Comparison of ENCODE assay signal across 29 cellular contexts in genomic region chr2:1454346-1454745, GRCh38. TPM values are rescaled to one million over a fixed set of nuclear protein-coding genes. Genes with fewer than 3 reads are reported as not detected.
"Had no signal": no experiment of that assay in that cellular context is flagged by ENCODE, and none has a peak within 500 bp of the region (broad histone marks: within the 10 kb centered on the region; RNA-seq: fewer than 3 reads in every experiment).

No MANE protein-coding gene starts in this region.

- ATAC-seq: stimulated activated effector memory CD8-positive, alpha-beta T cell treated with anti-CD3 and anti-CD28 coated beads, Interleukin-12 subunit alpha, Interleukin-12 subunit beta, amount 100 ng/mL, for 72 hours; stimulated activated memory B cell treated with anti-CD40 and anti-IgM and Interleukin-4, amounts not matched to agents 10 μg/mL and 1 μg/mL and 100 μg/mL, for 72 hours; stimulated activated naive B cell treated with anti-CD40 and anti-IgM and Interleukin-4, amounts not matched to agents 10 μg/mL and 1 μg/mL and 100 μg/mL, for 72 hours; stimulated activated naive CD8-positive, alpha-beta T cell treated with anti-CD3 and anti-CD28 coated beads, Interleukin-15, amount 100 ng/mL, for 72 hours; stimulated activated naive CD8-positive, alpha-beta T cell treated with anti-CD3 and anti-CD28 coated beads, Interleukin-15, Interleukin-2, amounts not matched to agents 100 U/mL and 50 U/mL, for 24 hours; upper lobe of right lung had no signal

- H3K4me1 ChIP-seq: stomach, suprapubic skin, tibial artery, tibial nerve, transverse colon, upper lobe of left lung, upper lobe of right lung, uterus, vagina had no signal

- H3K9me3 ChIP-seq: stomach, suprapubic skin, testis, thoracic aorta, thyroid gland, tibial artery, tibial nerve, transverse colon, upper lobe of left lung, upper lobe of right lung, uterus, vagina had no signal

- H3K9me3 Mint-ChIP-seq: stimulated activated memory B cell treated with anti-CD40 and anti-IgM and Interleukin-4, amounts not matched to agents 10 μg/mL and 1 μg/mL and 100 μg/mL, for 72 hours; stimulated activated naive B cell treated with anti-CD40 and anti-IgM and Interleukin-4, amounts not matched to agents 10 μg/mL and 1 μg/mL and 100 μg/mL, for 72 hours; type B pancreatic cell had no signal

- H3K4me3 Mint-ChIP-seq: stimulated activated effector memory CD8-positive, alpha-beta T cell treated with anti-CD3 and anti-CD28 coated beads, Interleukin-12 subunit alpha, Interleukin-12 subunit beta, amount 100 ng/mL, for 72 hours; stimulated activated memory B cell treated with anti-CD40 and anti-IgM and Interleukin-4, amounts not matched to agents 10 μg/mL and 1 μg/mL and 100 μg/mL, for 72 hours; stimulated activated naive B cell treated with anti-CD40 and anti-IgM and Interleukin-4, amounts not matched to agents 10 μg/mL and 1 μg/mL and 100 μg/mL, for 72 hours; stimulated activated naive CD8-positive, alpha-beta T cell treated with anti-CD3 and anti-CD28 coated beads, Interleukin-15, amount 100 ng/mL, for 72 hours; stimulated activated naive CD8-positive, alpha-beta T cell treated with anti-CD3 and anti-CD28 coated beads, Interleukin-15, Interleukin-2, amounts not matched to agents 100 ng/mL and 50 ng/mL, for 24 hours; type B pancreatic cell had no signal

- DNase-seq: stimulated activated CD4-positive, alpha-beta T cell treated with anti-CD3 and anti-CD28 coated beads, Interleukin-2, amount 100 ng/mL, for 48 hours; stimulated activated CD4-positive, alpha-beta T cell treated with anti-CD3 and anti-CD28 coated beads, Interleukin-4, amount 100 ng/mL, for 1 hour; stimulated activated CD4-positive, alpha-beta T cell treated with anti-CD3 and anti-CD28 coated beads, Interleukin-4, amount 100 ng/mL, for 24 hours; stimulated activated CD4-positive, alpha-beta T cell treated with anti-CD3 and anti-CD28 coated beads, Interleukin-4, amount 100 ng/mL, for 4 hours; stimulated activated CD8-positive, alpha-beta memory T cell treated with anti-CD3 and anti-CD28 coated beads, Interleukin-4, amount 100 ng/mL, for 48 hours; stimulated activated naive B cell treated with anti-CD40 and anti-IgM and Interleukin-4, amounts not matched to agents 10 μg/mL and 1 μg/mL and 100 μg/mL, for 72 hours; stimulated activated naive CD4-positive, alpha-beta T cell; stimulated activated naive CD4-positive, alpha-beta T cell treated with Interleukin-2 at 50 U/mL for 16 hours; stimulated activated naive CD8-positive, alpha-beta T cell treated with anti-CD3 and anti-CD28 coated beads, Interleukin-15, amount 100 ng/mL, for 72 hours; stimulated activated naive CD8-positive, alpha-beta T cell treated with anti-CD3 and anti-CD28 coated beads, Interleukin-15, Interleukin-2, amounts not matched to agents 100 U/mL and 50 U/mL, for 24 hours; stomach; substantia nigra; testis; thyroid gland; tibial artery; transverse colon; trophoblast cell; upper lobe of left lung; upper lobe of right lung; uterus had no signal

- H3K27ac Mint-ChIP-seq: stimulated activated effector memory CD8-positive, alpha-beta T cell treated with anti-CD3 and anti-CD28 coated beads, Interleukin-12 subunit alpha, Interleukin-12 subunit beta, amount 100 ng/mL, for 72 hours; stimulated activated memory B cell treated with anti-CD40 and anti-IgM and Interleukin-4, amounts not matched to agents 10 μg/mL and 1 μg/mL and 100 μg/mL, for 72 hours; stimulated activated naive B cell treated with anti-CD40 and anti-IgM and Interleukin-4, amounts not matched to agents 10 μg/mL and 1 μg/mL and 100 μg/mL, for 72 hours; stimulated activated naive CD8-positive, alpha-beta T cell treated with anti-CD3 and anti-CD28 coated beads, Interleukin-15, amount 100 ng/mL, for 72 hours; stimulated activated naive CD8-positive, alpha-beta T cell treated with anti-CD3 and anti-CD28 coated beads, Interleukin-15, Interleukin-2, amounts not matched to agents 100 ng/mL and 50 ng/mL, for 24 hours; type B pancreatic cell had no signal

- H3K4me3 ChIP-seq: stomach, suprapubic skin, testis, thoracic aorta, thyroid gland, tibial artery, tibial nerve, transverse colon, upper lobe of left lung, upper lobe of right lung, uterus, vagina had no signal

- H3K27me3 ChIP-seq: testis, thyroid gland, upper lobe of left lung, upper lobe of right lung, uterus, vagina had no signal

- H3K27me3 Mint-ChIP-seq: stimulated activated memory B cell treated with anti-CD40 and anti-IgM and Interleukin-4, amounts not matched to agents 10 μg/mL and 1 μg/mL and 100 μg/mL, for 72 hours had no signal

- H3K27ac ChIP-seq: stomach, suprapubic skin, testis, thoracic aorta, tibial artery, tibial nerve, transverse colon, upper lobe of left lung, upper lobe of right lung, uterus, vagina had no signal

- H3K36me3 Mint-ChIP-seq: stimulated activated effector memory CD8-positive, alpha-beta T cell treated with anti-CD3 and anti-CD28 coated beads, Interleukin-12 subunit alpha, Interleukin-12 subunit beta, amount 100 ng/mL, for 72 hours; stimulated activated memory B cell treated with anti-CD40 and anti-IgM and Interleukin-4, amounts not matched to agents 10 μg/mL and 1 μg/mL and 100 μg/mL, for 72 hours; stimulated activated naive B cell treated with anti-CD40 and anti-IgM and Interleukin-4, amounts not matched to agents 10 μg/mL and 1 μg/mL and 100 μg/mL, for 72 hours; type B pancreatic cell had no signal

- H3K36me3 ChIP-seq: stomach, suprapubic skin, thoracic aorta, tibial artery, tibial nerve, transverse colon, upper lobe of left lung, upper lobe of right lung, uterus, vagina had no signal

- H3K4me1 Mint-ChIP-seq: stimulated activated effector memory CD8-positive, alpha-beta T cell treated with anti-CD3 and anti-CD28 coated beads, Interleukin-12 subunit alpha, Interleukin-12 subunit beta, amount 100 ng/mL, for 72 hours; stimulated activated memory B cell treated with anti-CD40 and anti-IgM and Interleukin-4, amounts not matched to agents 10 μg/mL and 1 μg/mL and 100 μg/mL, for 72 hours; stimulated activated naive B cell treated with anti-CD40 and anti-IgM and Interleukin-4, amounts not matched to agents 10 μg/mL and 1 μg/mL and 100 μg/mL, for 72 hours; stimulated activated naive CD8-positive, alpha-beta T cell treated with anti-CD3 and anti-CD28 coated beads, Interleukin-15, amount 100 ng/mL, for 72 hours had no signal

RNA-seq across cellular contexts. Expression of gene TPO, which starts 41.1 kb away (rescaled TPM):
- total RNA-seq: temporal lobe, upper lobe of right lung had no signal
